14 cellular contexts compared by ENCODE assay signal in genomic region chr3:187769771-187770170, GRCh38. TPM values are rescaled to one million over a fixed set of nuclear protein-coding genes. Genes with fewer than 3 reads are reported as not detected.
DNase-seq lines count a peak whose midpoint lies in the region; ATAC-seq and TF ChIP-seq lines count a peak whose summit lies in the region.
"Had no signal": no experiment of that assay in that cellular context is flagged by ENCODE, and none has a peak within 500 bp of the region (broad histone marks: within the 10 kb centered on the region; RNA-seq: fewer than 3 reads in every experiment).

No MANE protein-coding gene starts in this region.

- TF ChIP-seq CTCF in ascending aorta (IDR thresholded peaks at IDR 0.05), result no peak

- CTCF ChIA-PET in naive thymus-derived CD4-positive, alpha-beta T cell (lab: Charles Lee), result no interaction called here

- H3K9me3 ChIP-seq in naive thymus-derived CD4-positive, alpha-beta T cell (ENCODE audit: control insufficient read depth in 2 of 3, low read length in 3 of 3), result no peaks in the 10 kb centered on the region
- H3K9me3 ChIP-seq in ascending aorta, result no peaks in the 10 kb centered on the region
- H3K9me3 ChIP-seq: transverse colon had no signal

- peak; percentile 2 for ATAC-seq in GM21737 (IDR thresholded peaks at IDR 0.05; ENCODE audit: unreplicated experiment)
- no peak for ATAC-seq in naive thymus-derived CD4-positive, alpha-beta T cell

- H3K4me3 ChIP-seq in naive thymus-derived CD4-positive, alpha-beta T cell (ENCODE audit: low read length), result no peak overlapping the region
- H3K4me3 ChIP-seq in ascending aorta, result no peak overlapping the region
- H3K4me3 ChIP-seq: lung, transverse colon had no signal

- no peaks in the 10 kb centered on the region for H3K36me3 ChIP-seq in naive thymus-derived CD4-positive, alpha-beta T cell (ENCODE audit: control insufficient read depth in 2 of 3, insufficient read depth in 3 of 3, low read length in 3 of 3)
- no peaks in the 10 kb centered on the region for H3K36me3 ChIP-seq in ascending aorta
- H3K36me3 ChIP-seq: transverse colon had no signal

- H3K4me1 ChIP-seq in naive thymus-derived CD4-positive, alpha-beta T cell (ENCODE audit: control insufficient read depth in 2 of 2, insufficient read depth in 2 of 2, low read length in 2 of 2), result peaks cover 13 to 14% of the 10 kb centered on the region in 2 donors
- no peaks in the 10 kb centered on the region for H3K4me1 ChIP-seq in ascending aorta

- no peaks in the 10 kb centered on the region for H3K9me3 Mint-ChIP-seq in T-helper 2 cell treated with Interferon-gamma antibody and Interleukin-4, amounts not matched to agents 5 μg/mL and 100 μg/mL, for 36 hours
- peaks cover 0 to 8% (median 0%) of the 10 kb centered on the region in 11 donors for H3K9me3 Mint-ChIP-seq in naive thymus-derived CD4-positive, alpha-beta T cell

- no peak overlapping the region for H3K27ac ChIP-seq in naive thymus-derived CD4-positive, alpha-beta T cell (ENCODE audit: low read depth, low read length)
- H3K27ac ChIP-seq in ascending aorta, result no peak overlapping the region
- H3K27ac ChIP-seq: transverse colon had no signal

- intact Hi-C loops in naive thymus-derived CD4-positive, alpha-beta T cell (cut with micrococcal nuclease), result no loop called here
- intact Hi-C loops in ascending aorta (cut with DNase I), result no loop called here

- peak overlapping the region; percentile 44 for H3K4me3 Mint-ChIP-seq in T-helper 2 cell treated with Interferon-gamma antibody and Interleukin-4, amounts not matched to agents 5 μg/mL and 100 μg/mL, for 36 hours
- peak overlapping the region in 2 of 10 donors; percentile 4 to 41 for H3K4me3 Mint-ChIP-seq in naive thymus-derived CD4-positive, alpha-beta T cell
- H3K4me3 Mint-ChIP-seq: activated naive CD8-positive, alpha-beta T cell treated with anti-CD3 and anti-CD28 coated beads, Interleukin-2, amount 10 ng/mL, durations not matched to agents 7 days and 5 days had no signal

- no peak overlapping the region for H3K27ac Mint-ChIP-seq in T-helper 2 cell treated with Interferon-gamma antibody and Interleukin-4, amounts not matched to agents 5 μg/mL and 100 μg/mL, for 36 hours
- peak overlapping the region; percentile 13 to 85 (median 57) for H3K27ac Mint-ChIP-seq in naive thymus-derived CD4-positive, alpha-beta T cell

- H3K4me1 Mint-ChIP-seq in T-helper 2 cell treated with Interferon-gamma antibody and Interleukin-4, amounts not matched to agents 5 μg/mL and 100 μg/mL, for 36 hours (ENCODE audit: low read depth), result peaks cover 40% of the 10 kb centered on the region
- H3K4me1 Mint-ChIP-seq in naive thymus-derived CD4-positive, alpha-beta T cell, result peaks cover 17 to 56% (median 31%) of the 10 kb centered on the region in 7 donors

- no peak for DNase-seq in T-helper 2 cell treated with Interferon-gamma antibody and Interleukin-4, amounts not matched to agents 5 μg/mL and 100 μg/mL, for 36 hours (ENCODE audit: low spot score)
- DNase-seq in T-helper 2 cell (no peak), NCI-H524 treated with DMSO at 0.1 percent for 48 hours (lab: John Stamatoyannopoulos, UW) (peak; percentile 93), ascending aorta (ENCODE audit: low spot score in 2 of 2) (no peak), RKO (ENCODE audit: low spot score) (no peak), GF-D8 (lab: John Stamatoyannopoulos, UW) (no peak)
- DNase-seq in naive thymus-derived CD4-positive, alpha-beta T cell, result no peak
- DNase-seq: activated naive CD8-positive, alpha-beta T cell treated with anti-CD3 and anti-CD28 coated beads, Interleukin-2, amount 10 ng/mL, durations not matched to agents 7 days and 5 days; Kasumi-1; NCI-H2081; small intestine; transverse colon had no signal

- H3K27me3 Mint-ChIP-seq in T-helper 2 cell treated with Interferon-gamma antibody and Interleukin-4, amounts not matched to agents 5 μg/mL and 100 μg/mL, for 36 hours (ENCODE audit: low read depth), result no peaks in the 10 kb centered on the region
- no peaks in the 10 kb centered on the region for H3K27me3 Mint-ChIP-seq in naive thymus-derived CD4-positive, alpha-beta T cell
- H3K27me3 Mint-ChIP-seq: activated naive CD8-positive, alpha-beta T cell treated with anti-CD3 and anti-CD28 coated beads, Interleukin-2, amount 10 ng/mL, durations not matched to agents 7 days and 5 days had no signal

- peaks cover 2% of the 10 kb centered on the region for H3K36me3 Mint-ChIP-seq in T-helper 2 cell treated with Interferon-gamma antibody and Interleukin-4, amounts not matched to agents 5 μg/mL and 100 μg/mL, for 36 hours (ENCODE audit: low read depth)
- peaks cover 0 to 21% (median 0%) of the 10 kb centered on the region in 5 donors for H3K36me3 Mint-ChIP-seq in naive thymus-derived CD4-positive, alpha-beta T cell

- no peaks in the 10 kb centered on the region for H3K27me3 ChIP-seq in naive thymus-derived CD4-positive, alpha-beta T cell (ENCODE audit: control insufficient read depth in 2 of 2, insufficient read depth in 2 of 2, low read length in 2 of 2)
- no peaks in the 10 kb centered on the region for H3K27me3 ChIP-seq in ascending aorta
- H3K27me3 ChIP-seq: transverse colon had no signal

- POLR2A ChIA-PET in naive thymus-derived CD4-positive, alpha-beta T cell (lab: Charles Lee), result interaction anchor here (0.7 kb wide), 1 partner anchor 1190 kb away, joined by 3 read pairs; no protein-coding TSS in a partner anchor

RNA-seq across cellular contexts. Expression of gene BCL6, which starts 24.5 kb away (rescaled TPM):
- 100 to 1,000 TPM in 1 of 5 experiments, 10 to 100 TPM in 4; 13.4 to 154 (median 29.5) TPM for total RNA-seq in naive thymus-derived CD4-positive, alpha-beta T cell
- 1 to 10 TPM in 1 of 2 donors, under 1 TPM in 1; 0.63 to 2.4 TPM for polyA plus RNA-seq in naive thymus-derived CD4-positive, alpha-beta T cell
- total RNA-seq in ascending aorta, result 97.9 TPM
